ENCODE assay signal across 8 cellular contexts in genomic region chr5:146447734-146448380, GRCh38. TPM values are rescaled to one million over a fixed set of nuclear protein-coding genes. Genes with fewer than 3 reads are reported as not detected.
DNase-seq lines count a peak whose midpoint lies in the region; ATAC-seq, FAIRE-seq and TF ChIP-seq lines count a peak whose summit lies in the region.

No MANE protein-coding gene starts in this region.

- H3K27ac ChIP-seq in keratinocyte (ENCODE audit: control insufficient read depth, insufficient read depth, low read length): peak overlapping the region; percentile 99

- peak; percentile 13 for FAIRE-seq in keratinocyte (lab: Jason Lieb, UNC)

- no peaks in the 10 kb centered on the region for H3K9me3 ChIP-seq in keratinocyte (ENCODE audit: control insufficient read depth, low read depth, low read length)

- no peaks in the 10 kb centered on the region for H3K27me3 Mint-ChIP-seq in activated CD4-positive, alpha-beta T cell treated with anti-CD3 and anti-CD28 coated beads for 36 hours
- H3K27me3 Mint-ChIP-seq in activated naive CD8-positive, alpha-beta T cell treated with anti-CD3 and anti-CD28 coated beads, Interleukin-2, amount 50 U/mL, for 24 hours: peaks cover 3% of the 10 kb centered on the region

- CTCF ChIA-PET in activated CD4-positive, alpha-beta T cell treated with anti-CD3 and anti-CD28 coated beads for 36 hours (lab: Charles Lee): interaction anchor here (0.6 to 3.7 kb wide), 3 partner anchors 17 to 559 kb away, joined by 3 to 12 read pairs (median 3); no protein-coding TSS in a partner anchor

- POLR2A ChIA-PET in activated CD4-positive, alpha-beta T cell treated with anti-CD3 and anti-CD28 coated beads for 36 hours (lab: Charles Lee): no interaction called here

- H3K4me2 ChIP-seq in keratinocyte (ENCODE audit: control insufficient read depth, extremely low read depth, insufficient read depth, low read depth, low read length): peak overlapping the region; percentile 85

- H3K79me2 ChIP-seq in keratinocyte (ENCODE audit: control insufficient read depth, insufficient read depth, low read length): peaks cover 57% of the 10 kb centered on the region

- no peaks in the 10 kb centered on the region for H3K9me3 Mint-ChIP-seq in activated CD4-positive, alpha-beta T cell treated with anti-CD3 and anti-CD28 coated beads for 36 hours (ENCODE audit: low read depth)
- H3K9me3 Mint-ChIP-seq in activated naive CD8-positive, alpha-beta T cell treated with anti-CD3 and anti-CD28 coated beads, Interleukin-2, amount 50 U/mL, for 24 hours: no peaks in the 10 kb centered on the region

- H3K4me3 Mint-ChIP-seq in activated CD4-positive, alpha-beta T cell treated with anti-CD3 and anti-CD28 coated beads for 36 hours: peak overlapping the region; percentile 100
- peak overlapping the region; percentile 97 for H3K4me3 Mint-ChIP-seq in activated naive CD8-positive, alpha-beta T cell treated with anti-CD3 and anti-CD28 coated beads, Interleukin-2, amount 50 U/mL, for 24 hours

- peaks cover 18% of the 10 kb centered on the region for H3K36me3 Mint-ChIP-seq in activated CD4-positive, alpha-beta T cell treated with anti-CD3 and anti-CD28 coated beads for 36 hours (ENCODE audit: low read depth)
- peaks cover 27% of the 10 kb centered on the region for H3K36me3 Mint-ChIP-seq in activated naive CD8-positive, alpha-beta T cell treated with anti-CD3 and anti-CD28 coated beads, Interleukin-2, amount 50 U/mL, for 24 hours (ENCODE audit: low read depth)

- no peaks in the 10 kb centered on the region for H3K27me3 ChIP-seq in keratinocyte (ENCODE audit: control insufficient read depth, extremely low read depth, insufficient read depth, low read length)

- H4K20me1 ChIP-seq in keratinocyte (ENCODE audit: control insufficient read depth, extremely low read depth, insufficient read depth, low read length): peaks cover 18% of the 10 kb centered on the region

- intact Hi-C loops in activated CD4-positive, alpha-beta T cell treated with anti-CD3 and anti-CD28 coated beads for 36 hours (cut with DNase I, micrococcal nuclease): loop anchor here (1.0 to 5.0 kb wide), 4 partner anchors 245 to 1934 kb away; partner anchors contain the start of genes LARS1 (in 2 of the 2), RBM27 (in 2 of the 2) and FBXO38 (in 1 of the 2)

- peak; percentile 20 for ATAC-seq in activated CD4-positive, alpha-beta T cell treated with anti-CD3 and anti-CD28 coated beads for 36 hours
- ATAC-seq in HG02642 (IDR thresholded peaks at IDR 0.05; ENCODE audit: poor library complexity, unreplicated experiment) (peak; percentile 27), GM21723 (IDR thresholded peaks at IDR 0.05; ENCODE audit: unreplicated experiment) (no peak)
- peak; percentile 33 for ATAC-seq in activated naive CD8-positive, alpha-beta T cell treated with anti-CD3 and anti-CD28 coated beads, Interleukin-2, amount 50 U/mL, for 24 hours

- peak overlapping the region; percentile 100 for H3K27ac Mint-ChIP-seq in activated CD4-positive, alpha-beta T cell treated with anti-CD3 and anti-CD28 coated beads for 36 hours
- H3K27ac Mint-ChIP-seq in activated naive CD8-positive, alpha-beta T cell treated with anti-CD3 and anti-CD28 coated beads, Interleukin-2, amount 50 U/mL, for 24 hours: peak overlapping the region; percentile 99

- no peaks in the 10 kb centered on the region for H3K36me3 ChIP-seq in keratinocyte (ENCODE audit: control insufficient read depth in 2 of 2, extremely low read depth in 1 of 2, insufficient read depth in 2 of 2, low read length in 2 of 2)

- TF ChIP-seq CTCF in keratinocyte (optimal IDR thresholded peaks at IDR 0.05 in 1 of 3, IDR thresholded peaks at IDR 0.05 in 1 of 3, conservative IDR thresholded peaks at IDR 0.05 in 1 of 3; ENCODE audit: extremely low read depth in 1 of 3, insufficient read depth in 2 of 3, low read length in 3 of 3): no peak

- dilution Hi-C loops in keratinocyte (cut with MboI; ENCODE audit: extremely low pct_ligation_motif_present, low sequenced_read_pairs): no loop called here

- peaks cover 38% of the 10 kb centered on the region for H3K4me1 Mint-ChIP-seq in activated CD4-positive, alpha-beta T cell treated with anti-CD3 and anti-CD28 coated beads for 36 hours
- peaks cover 47% of the 10 kb centered on the region for H3K4me1 Mint-ChIP-seq in activated naive CD8-positive, alpha-beta T cell treated with anti-CD3 and anti-CD28 coated beads, Interleukin-2, amount 50 U/mL, for 24 hours

- peak overlapping the region; percentile 93 for H2AFZ ChIP-seq in keratinocyte (ENCODE audit: control insufficient read depth, low read length)

- H3K9ac ChIP-seq in keratinocyte (ENCODE audit: control insufficient read depth, extremely low read depth, insufficient read depth, low read length): peak overlapping the region; percentile 100

- peak overlapping the region; percentile 85 to 95 (median 93) for H3K4me3 ChIP-seq in keratinocyte (ENCODE audit: control insufficient read depth in 2 of 3, extremely low read depth in 1 of 3, insufficient read depth in 2 of 3, low read depth in 1 of 3, low read length in 3 of 3)

- peak; percentile 52 for DNase-seq in activated CD4-positive, alpha-beta T cell treated with anti-CD3 and anti-CD28 coated beads for 36 hours
- DNase-seq in activated CD4-positive, alpha-beta T cell treated with anti-CD3 and anti-CD28 coated beads, Interleukin-2, amount 50 U/mL, for 1 hour: no peak
- DNase-seq in NCI-H69 (lab: John Stamatoyannopoulos, UW): peak; percentile 59
- DNase-seq in activated naive CD8-positive, alpha-beta T cell treated with anti-CD3 and anti-CD28 coated beads, Interleukin-2, amount 50 U/mL, for 24 hours: peak; percentile 51
- DNase-seq in keratinocyte (ENCODE audit: low read depth, low spot score): no peak
- DNase-seq in stimulated activated CD4-positive, alpha-beta T cell treated with anti-CD3 and anti-CD28 coated beads, TNF-alpha, amount 100 ng/mL, for 24 hours (ENCODE audit: low read depth in 3 of 3): peak in 2 of 3 experiments; percentile 8 to 23

- peaks cover 11% of the 10 kb centered on the region for H3K4me1 ChIP-seq in keratinocyte (ENCODE audit: control insufficient read depth, extremely low read depth, insufficient read depth, low read length)

- peaks cover 4% of the 10 kb centered on the region for H3K9me1 ChIP-seq in keratinocyte (ENCODE audit: control insufficient read depth, extremely low read depth, insufficient read depth, low read length)

RNA-seq across cellular contexts. Expression of gene TCERG1, which starts 0.7 kb away (rescaled TPM):
- 100 to 1,000 TPM; 126 to 132 TPM for total RNA-seq in activated CD4-positive, alpha-beta T cell treated with anti-CD3 and anti-CD28 coated beads for 36 hours
- 48.2 to 71.6 TPM (median 51.8 TPM) in 3 replicates for polyA plus RNA-seq in keratinocyte
- 218 TPM for polyA plus RNA-seq in keratinocyte (2011; ENCODE audit: low read depth)
- polyA plus RNA-seq in keratinocyte (2011; cell fraction: cytosol; rRNA removed): 24.1 and 37.7 TPM in 2 replicates
- polyA plus RNA-seq in keratinocyte (2011; cell fraction: nucleus; rRNA removed): 115 and 129 TPM in 2 replicates
- polyA plus RNA-seq in keratinocyte (2012; ENCODE audit: low replicate concordance): 35.2 and 35.7 TPM in 2 replicates
- polyA minus RNA-seq in keratinocyte: 74.3 to 163 TPM (median 117 TPM) in 3 replicates
- polyA minus RNA-seq in keratinocyte (2011; cell fraction: cytosol; rRNA and poly(A)+ RNA removed): 21.9 TPM
- 63.9 and 104 TPM in 2 replicates for polyA minus RNA-seq in keratinocyte (2011; cell fraction: nucleus; rRNA and poly(A)+ RNA removed)

Comparison
In these comparisons a context has a peak if more than half of its experiments do, and no peak if none do; other contexts are left out.
1. DNase-seq: peak in activated CD4-positive, alpha-beta T cell treated with anti-CD3 and anti-CD28 coated beads for 36 hours (single experiment), NCI-H69 (single experiment), activated naive CD8-positive, alpha-beta T cell treated with anti-CD3 and anti-CD28 coated beads, Interleukin-2, amount 50 U/mL, for 24 hours (single experiment) and stimulated activated CD4-positive, alpha-beta T cell treated with anti-CD3 and anti-CD28 coated beads, TNF-alpha, amount 100 ng/mL, for 24 hours (2 of 3); none in activated CD4-positive, alpha-beta T cell treated with anti-CD3 and anti-CD28 coated beads, Interleukin-2, amount 50 U/mL, for 1 hour (single experiment) and keratinocyte (single experiment).